ENCODE assay signal across 10 cellular contexts in genomic region chr1:8876099-8876496, GRCh38. TPM values are rescaled to one million over a fixed set of nuclear protein-coding genes. Genes with fewer than 3 reads are reported as not detected.
DNase-seq lines count a peak whose midpoint lies in the region; ATAC-seq and TF ChIP-seq lines count a peak whose summit lies in the region.
"Had no signal": no experiment of that assay in that cellular context is flagged by ENCODE, and none has a peak within 500 bp of the region (broad histone marks: within the 10 kb centered on the region; RNA-seq: fewer than 3 reads in every experiment).

No MANE protein-coding gene starts in this region.

- TF ChIP-seq CTCF in WI38 (IDR thresholded peaks at IDR 0.05; ENCODE audit: low read depth, low read length) (no peak), fibroblast of pulmonary artery (IDR thresholded peaks at IDR 0.05; ENCODE audit: low read length, missing control alignments) (no peak)

- peak overlapping the region; percentile 92 for H3K4me3 Mint-ChIP-seq in activated CD4-positive, alpha-beta T cell treated with anti-CD3 and anti-CD28 coated beads, Interleukin-2, amount 10 ng/mL, durations not matched to agents 24 days and 14 days
- peak overlapping the region; percentile 96 for H3K4me3 Mint-ChIP-seq in stimulated activated memory B cell treated with anti-CD40 and anti-IgM and Interleukin-4, amounts not matched to agents 10 μg/mL and 1 μg/mL and 100 μg/mL, for 72 hours

- H3K9me3 Mint-ChIP-seq in activated CD4-positive, alpha-beta T cell treated with anti-CD3 and anti-CD28 coated beads, Interleukin-2, amount 10 ng/mL, durations not matched to agents 24 days and 14 days, result no peaks in the 10 kb centered on the region
- no peaks in the 10 kb centered on the region for H3K9me3 Mint-ChIP-seq in stimulated activated memory B cell treated with anti-CD40 and anti-IgM and Interleukin-4, amounts not matched to agents 10 μg/mL and 1 μg/mL and 100 μg/mL, for 72 hours

- peaks cover 53% of the 10 kb centered on the region for H3K4me1 Mint-ChIP-seq in activated CD4-positive, alpha-beta T cell treated with anti-CD3 and anti-CD28 coated beads, Interleukin-2, amount 10 ng/mL, durations not matched to agents 24 days and 14 days
- peaks cover 55% of the 10 kb centered on the region for H3K4me1 Mint-ChIP-seq in stimulated activated memory B cell treated with anti-CD40 and anti-IgM and Interleukin-4, amounts not matched to agents 10 μg/mL and 1 μg/mL and 100 μg/mL, for 72 hours

- DNase-seq in activated CD4-positive, alpha-beta T cell treated with anti-CD3 and anti-CD28 coated beads, Interleukin-2, amount 10 ng/mL, durations not matched to agents 24 days and 14 days, result no peak
- DNase-seq in activated CD4-positive, alpha-beta T cell treated with anti-CD3 and anti-CD28 coated beads, Interleukin-2, amount 50 U/mL, for 1 hour, result no peak
- DNase-seq in fibroblast of pulmonary artery (ENCODE audit: low read depth) (no peak), middle frontal gyrus (ENCODE audit: extremely low spot score, low spot score) (no peak)
- DNase-seq: occipital lobe, uterus had no signal

- H3K27ac Mint-ChIP-seq in activated CD4-positive, alpha-beta T cell treated with anti-CD3 and anti-CD28 coated beads, Interleukin-2, amount 10 ng/mL, durations not matched to agents 24 days and 14 days, result peak overlapping the region; percentile 100
- H3K27ac Mint-ChIP-seq in stimulated activated memory B cell treated with anti-CD40 and anti-IgM and Interleukin-4, amounts not matched to agents 10 μg/mL and 1 μg/mL and 100 μg/mL, for 72 hours, result peak overlapping the region; percentile 92

- no peak for ATAC-seq in stimulated activated memory B cell treated with anti-CD40 and anti-IgM and Interleukin-4, amounts not matched to agents 10 μg/mL and 1 μg/mL and 100 μg/mL, for 72 hours
- ATAC-seq in HG03521 (IDR thresholded peaks at IDR 0.05; ENCODE audit: unreplicated experiment) (no peak), GM21447 (IDR thresholded peaks at IDR 0.05; ENCODE audit: unreplicated experiment) (no peak)

- intact Hi-C loops in activated CD4-positive, alpha-beta T cell treated with anti-CD3 and anti-CD28 coated beads, Interleukin-2, amount 10 ng/mL, durations not matched to agents 24 days and 14 days (cut with micrococcal nuclease), result loop anchor here (5.0 kb wide), 3 partner anchors 96 to 551 kb away; no protein-coding TSS in a partner anchor

- no peaks in the 10 kb centered on the region for H3K27me3 Mint-ChIP-seq in activated CD4-positive, alpha-beta T cell treated with anti-CD3 and anti-CD28 coated beads, Interleukin-2, amount 10 ng/mL, durations not matched to agents 24 days and 14 days
- H3K27me3 Mint-ChIP-seq in stimulated activated memory B cell treated with anti-CD40 and anti-IgM and Interleukin-4, amounts not matched to agents 10 μg/mL and 1 μg/mL and 100 μg/mL, for 72 hours, result no peaks in the 10 kb centered on the region

- H3K4me3 ChIP-seq in WI38 (ENCODE audit: low read depth, low read length) (peak overlapping the region; percentile 97), fibroblast of pulmonary artery (replicated peaks; ENCODE audit: low read depth, low read length) (peak overlapping the region; percentile 88)

- H3K36me3 Mint-ChIP-seq in activated CD4-positive, alpha-beta T cell treated with anti-CD3 and anti-CD28 coated beads, Interleukin-2, amount 10 ng/mL, durations not matched to agents 24 days and 14 days (ENCODE audit: low read depth), result peaks cover 85% of the 10 kb centered on the region
- H3K36me3 Mint-ChIP-seq in stimulated activated memory B cell treated with anti-CD40 and anti-IgM and Interleukin-4, amounts not matched to agents 10 μg/mL and 1 μg/mL and 100 μg/mL, for 72 hours, result peaks cover 59% of the 10 kb centered on the region

RNA-seq across cellular contexts. Expression of gene ENO1, which starts 2.4 kb away (rescaled TPM):
- 3,899 and 3,999 TPM in 2 replicates for total RNA-seq in activated CD4-positive, alpha-beta T cell treated with anti-CD3 and anti-CD28 coated beads, Interleukin-2, amount 10 ng/mL, durations not matched to agents 24 days and 14 days

RNA-seq across cellular contexts. Expression of gene RERE, which starts 58.7 kb away (rescaled TPM):
- total RNA-seq in activated CD4-positive, alpha-beta T cell treated with anti-CD3 and anti-CD28 coated beads, Interleukin-2, amount 10 ng/mL, durations not matched to agents 24 days and 14 days, result 69.3 and 85.6 TPM in 2 replicates
